ENCODE assay signal across 32 cellular contexts in the genomic region with DNA sequence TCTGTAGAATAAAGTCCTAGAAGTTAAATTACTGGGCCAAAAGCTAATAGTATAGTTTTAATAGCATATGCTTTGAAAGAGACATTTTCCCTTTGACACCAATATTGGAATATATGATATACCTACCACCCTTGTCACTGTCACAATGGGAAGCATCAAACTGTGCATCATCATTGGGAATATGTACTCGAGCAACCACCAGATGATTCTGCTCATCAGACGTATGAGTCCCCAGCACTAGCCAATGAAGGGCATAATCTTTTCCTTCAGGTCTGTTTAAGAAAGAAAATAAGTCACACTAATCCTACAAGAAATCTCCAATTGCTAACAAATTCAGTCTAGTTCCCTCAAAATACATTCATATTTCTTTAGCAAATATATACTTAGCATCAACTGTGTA.
"Had no signal": no experiment of that assay in that cellular context is flagged by ENCODE, and none has a peak within 500 bp of the region (broad histone marks: within the 10 kb centered on the region; RNA-seq: fewer than 3 reads in every experiment).

No MANE protein-coding gene starts in this region.

- H3K27ac Mint-ChIP-seq: activated B cell treated with CpG ODN at 0.5 μM for 24 hours; activated naive CD4-positive, alpha-beta T cell treated with anti-CD3 and anti-CD28 coated beads, Interleukin-2, amount 10 ng/mL, durations not matched to agents 7 days and 5 days; activated naive CD4-positive, alpha-beta T cell treated with anti-CD3 and anti-CD28 coated beads, Interleukin-2, amount 50 U/mL, for 72 hours; activated naive CD8-positive, alpha-beta T cell treated with anti-CD3 and anti-CD28 coated beads, Interleukin-2, amount 10 ng/mL, durations not matched to agents 7 days and 5 days; T-cell; T-helper 1 cell treated with Interleukin-12 subunit alpha and Interleukin-12 subunit beta and Interleukin-4 antibody, amounts not matched to agents 30 μg/mL and 1 μg/mL, for 36 hours; T-helper 2 cell treated with Interferon-gamma antibody and Interleukin-4, amounts not matched to agents 5 μg/mL and 100 μg/mL, for 36 hours had no signal

- H3K9me3 Mint-ChIP-seq: activated B cell treated with CpG ODN at 0.5 μM for 24 hours; activated CD8-positive, alpha-beta T cell treated with anti-CD3 and anti-CD28 coated beads for 36 hours; activated naive CD4-positive, alpha-beta T cell treated with anti-CD3 and anti-CD28 coated beads, Interleukin-2, amount 10 ng/mL, durations not matched to agents 7 days and 5 days; activated naive CD4-positive, alpha-beta T cell treated with anti-CD3 and anti-CD28 coated beads, Interleukin-2, amount 50 U/mL, for 72 hours; activated naive CD8-positive, alpha-beta T cell treated with anti-CD3 and anti-CD28 coated beads, Interleukin-2, amount 10 ng/mL, durations not matched to agents 7 days and 5 days; activated T-cell treated with anti-CD3 and anti-CD28 coated beads, Interleukin-2, amount 50 U/mL, for 4 hours; T-cell; T-helper 1 cell treated with Interleukin-12 subunit alpha and Interleukin-12 subunit beta and Interleukin-4 antibody, amounts not matched to agents 30 μg/mL and 1 μg/mL, for 36 hours; T-helper 2 cell treated with Interferon-gamma antibody and Interleukin-4, amounts not matched to agents 5 μg/mL and 100 μg/mL, for 36 hours had no signal

- H3K4me3 Mint-ChIP-seq: activated B cell treated with CpG ODN at 0.5 μM for 24 hours; activated CD8-positive, alpha-beta T cell treated with anti-CD3 and anti-CD28 coated beads for 36 hours; activated naive CD4-positive, alpha-beta T cell treated with anti-CD3 and anti-CD28 coated beads, Interleukin-2, amount 10 ng/mL, durations not matched to agents 7 days and 5 days; activated naive CD8-positive, alpha-beta T cell treated with anti-CD3 and anti-CD28 coated beads, Interleukin-2, amount 10 ng/mL, durations not matched to agents 7 days and 5 days; activated T-cell treated with anti-CD3 and anti-CD28 coated beads, Interleukin-2, amount 50 U/mL, for 4 hours; T-cell; T-helper 1 cell treated with Interleukin-12 subunit alpha and Interleukin-12 subunit beta and Interleukin-4 antibody, amounts not matched to agents 30 μg/mL and 1 μg/mL, for 36 hours; T-helper 2 cell treated with Interferon-gamma antibody and Interleukin-4, amounts not matched to agents 5 μg/mL and 100 μg/mL, for 36 hours had no signal

- DNase-seq: activated B cell treated with CpG ODN at 0.5 μM for 24 hours; activated CD4-positive, alpha-beta T cell treated with anti-CD3 and anti-CD28 coated beads for 48 hours; activated CD4-positive, alpha-beta T cell treated with anti-CD3 and anti-CD28 coated beads, Interleukin-2, amount 50 U/mL, for 1 hour; activated CD4-positive, alpha-beta T cell treated with anti-CD3 and anti-CD28 coated beads, Interleukin-2, amount 50 U/mL, for 48 hours; activated CD8-positive, alpha-beta memory T cell treated with anti-CD3 and anti-CD28 coated beads for 24 hours; activated CD8-positive, alpha-beta T cell treated with anti-CD3 and anti-CD28 coated beads for 36 hours; activated gamma-delta T cell; activated naive CD4-positive, alpha-beta T cell; activated naive CD4-positive, alpha-beta T cell treated with anti-CD3 and anti-CD28 coated beads, Interleukin-2, amount 10 ng/mL, durations not matched to agents 7 days and 5 days; activated naive CD8-positive, alpha-beta T cell treated with anti-CD3 and anti-CD28 coated beads, Interleukin-2, amount 10 ng/mL, durations not matched to agents 7 days and 5 days; activated T-cell treated with anti-CD3 and anti-CD28 coated beads, Interleukin-2, amount 50 U/mL, for 4 hours; brain microvascular endothelial cell; caudate nucleus; cortex of kidney; dermis blood vessel endothelial cell; effector CD8-positive, alpha-beta T cell; esophagus squamous epithelium; heart left ventricle; T-cell; T1000; WERI-Rb-1 had no signal

- FAIRE-seq: bronchial epithelial cell, colon, endometrium, endothelial cell of umbilical vein, frontal cortex had no signal

- H3K27me3 Mint-ChIP-seq: activated B cell treated with CpG ODN at 0.5 μM for 24 hours; activated CD8-positive, alpha-beta T cell treated with anti-CD3 and anti-CD28 coated beads for 36 hours; activated naive CD4-positive, alpha-beta T cell treated with anti-CD3 and anti-CD28 coated beads, Interleukin-2, amount 10 ng/mL, durations not matched to agents 7 days and 5 days; activated naive CD8-positive, alpha-beta T cell treated with anti-CD3 and anti-CD28 coated beads, Interleukin-2, amount 10 ng/mL, durations not matched to agents 7 days and 5 days had no signal

- H3K27me3 ChIP-seq: ascending aorta, brain microvascular endothelial cell, esophagus squamous epithelium had no signal

- H3K4me3 ChIP-seq: ascending aorta, esophagus squamous epithelium, heart left ventricle had no signal

- H3K27ac ChIP-seq: ascending aorta, brain microvascular endothelial cell, epithelial cell of prostate, esophagus squamous epithelium, heart left ventricle, WERI-Rb-1 had no signal

- ATAC-seq: activated CD4-positive, CD25-positive, alpha-beta regulatory T cell treated with anti-CD3 and anti-CD28 coated beads, Interleukin-2, amount 50 U/mL, for 24 hours; activated CD8-positive, alpha-beta T cell treated with anti-CD3 and anti-CD28 coated beads for 36 hours; activated T-cell treated with anti-CD3 and anti-CD28 coated beads, Interleukin-2, amount 50 U/mL, for 4 hours; heart left ventricle; T-cell had no signal

- H3K36me3 ChIP-seq: brain microvascular endothelial cell had no signal

- H3K9me3 ChIP-seq: ascending aorta, esophagus squamous epithelium, heart left ventricle had no signal
